Comparison of ENCODE assay signal across 9 cellular contexts in the genomic region with DNA sequence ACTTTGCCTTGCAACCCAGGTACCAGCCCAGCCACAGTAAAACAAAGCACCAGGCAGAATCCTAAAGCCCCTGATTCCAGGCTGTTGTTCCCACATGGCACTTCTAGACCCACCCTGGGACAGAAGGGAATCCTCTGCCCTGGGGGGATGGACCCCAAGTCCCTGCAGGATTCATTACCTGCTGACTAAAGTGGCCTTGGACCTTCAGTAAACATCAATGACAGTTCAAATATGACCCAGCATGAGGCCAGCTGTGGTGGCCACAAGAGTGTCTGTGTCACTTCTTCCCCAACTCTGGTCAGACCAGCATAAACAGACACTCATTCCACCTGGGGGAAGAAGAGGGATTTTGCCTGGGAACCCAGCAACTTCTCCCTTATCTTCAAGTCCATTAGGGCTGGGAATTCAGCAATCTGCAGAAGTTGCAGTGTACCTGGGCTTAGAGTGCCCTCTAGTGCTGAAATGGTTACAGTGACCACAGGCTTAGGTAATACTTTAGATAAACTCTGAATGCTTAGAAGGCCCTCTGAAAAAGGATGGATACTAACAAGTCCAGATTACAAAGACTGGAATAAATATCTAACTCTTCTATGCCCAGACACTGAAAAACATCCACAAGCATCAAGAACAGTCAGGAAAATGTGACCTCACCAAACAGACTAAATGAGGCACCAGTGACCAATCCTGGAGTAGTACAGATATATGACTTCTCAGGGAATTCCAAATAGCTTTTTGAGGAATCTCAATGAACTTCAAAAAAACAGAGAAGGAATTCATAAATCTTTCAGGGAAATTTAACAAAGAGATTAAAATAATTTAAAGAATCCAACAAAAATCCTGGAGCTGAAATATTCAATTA.
A peak's percentile ranks its signal among the peaks of the same experiment; 100 is the strongest.
DNase-seq lines count a peak whose midpoint lies in the region; ATAC-seq, FAIRE-seq and TF ChIP-seq lines count a peak whose summit lies in the region.
"Had no signal": no experiment of that assay in that cellular context is flagged by ENCODE, and none has a peak within 500 bp of the region (broad histone marks: within the 10 kb centered on the region; RNA-seq: fewer than 3 reads in every experiment).

No MANE protein-coding gene starts in this region.

- TF ChIP-seq CTCF in retinal pigment epithelial cell (conservative IDR thresholded peaks at IDR 0.05; ENCODE audit: low read depth, low read length), result peak; percentile 83

- CTCF ChIA-PET in activated CD4-positive, alpha-beta memory T cell treated with anti-CD3 and anti-CD28 coated beads for 36 hours (lab: Charles Lee), result interaction anchor here (0.6 to 3.0 kb wide), 15 partner anchors 9 to 1142 kb away, joined by 3 to 32 read pairs (median 3); no protein-coding TSS in a partner anchor

- H3K4me3 Mint-ChIP-seq in activated CD4-positive, alpha-beta memory T cell treated with anti-CD3 and anti-CD28 coated beads for 36 hours, result no peak overlapping the region
- H3K4me3 Mint-ChIP-seq: activated naive CD4-positive, alpha-beta T cell treated with anti-CD3 and anti-CD28 coated beads, Interleukin-2, amount 50 U/mL, for 24 hours had no signal

- no peaks in the 10 kb centered on the region for H3K4me1 Mint-ChIP-seq in activated CD4-positive, alpha-beta memory T cell treated with anti-CD3 and anti-CD28 coated beads for 36 hours (ENCODE audit: low read depth)

- H3K27me3 Mint-ChIP-seq in activated CD4-positive, alpha-beta memory T cell treated with anti-CD3 and anti-CD28 coated beads for 36 hours, result no peaks in the 10 kb centered on the region
- H3K27me3 Mint-ChIP-seq: activated naive CD4-positive, alpha-beta T cell treated with anti-CD3 and anti-CD28 coated beads, Interleukin-2, amount 50 U/mL, for 24 hours had no signal

- FAIRE-seq in GM19239 (lab: Jason Lieb, UNC), result peak; percentile 86

- DNase-seq in DMS 273 (lab: John Stamatoyannopoulos, UW; ENCODE audit: unreplicated experiment) (peak; percentile 90), GM19239 (ENCODE audit: insufficient read length, low spot score) (peak; percentile 14), NCI-H446 (lab: John Stamatoyannopoulos, UW) (peak; percentile 17 to 73), head of caudate nucleus (peak in 23 of 42 donors; percentile 15 to 63 (median 35)), retinal pigment epithelial cell (ENCODE audit: low read depth) (peak; percentile 29)
- DNase-seq in activated CD4-positive, alpha-beta memory T cell treated with anti-CD3 and anti-CD28 coated beads for 36 hours, result peak; percentile 42

- H3K9me3 Mint-ChIP-seq in activated CD4-positive, alpha-beta memory T cell treated with anti-CD3 and anti-CD28 coated beads for 36 hours, result peaks cover 9% of the 10 kb centered on the region
- H3K9me3 Mint-ChIP-seq: activated naive CD4-positive, alpha-beta T cell treated with anti-CD3 and anti-CD28 coated beads, Interleukin-2, amount 50 U/mL, for 24 hours had no signal

- intact Hi-C loops in activated CD4-positive, alpha-beta memory T cell treated with anti-CD3 and anti-CD28 coated beads for 36 hours (cut with micrococcal nuclease), result loop anchor here (1.0 to 5.0 kb wide), 2 partner anchors 326 to 348 kb away; no protein-coding TSS in a partner anchor
- intact Hi-C loops in head of caudate nucleus (cut with DNase I), result no loop called here

- no peak overlapping the region for H3K4me3 ChIP-seq in retinal pigment epithelial cell (ENCODE audit: low read length)

- ATAC-seq in HG03175 (IDR thresholded peaks at IDR 0.05; ENCODE audit: unreplicated experiment), result peak; percentile 94
- no peak for ATAC-seq in GM19328 (IDR thresholded peaks at IDR 0.05; ENCODE audit: unreplicated experiment)

- H3K27ac Mint-ChIP-seq in activated CD4-positive, alpha-beta memory T cell treated with anti-CD3 and anti-CD28 coated beads for 36 hours, result no peak overlapping the region
- H3K27ac Mint-ChIP-seq: activated naive CD4-positive, alpha-beta T cell treated with anti-CD3 and anti-CD28 coated beads, Interleukin-2, amount 50 U/mL, for 24 hours had no signal

- peaks cover 13% of the 10 kb centered on the region for H3K36me3 Mint-ChIP-seq in activated CD4-positive, alpha-beta memory T cell treated with anti-CD3 and anti-CD28 coated beads for 36 hours

- POLR2A ChIA-PET in activated CD4-positive, alpha-beta memory T cell treated with anti-CD3 and anti-CD28 coated beads for 36 hours (lab: Charles Lee), result no interaction called here

Comparison
In these comparisons a context has a peak if more than half of its experiments do, and no peak if none do; other contexts are left out.
1. DNase-seq: peak in every context shown above with its lines; median percentile 90 in DMS 273; 45 in NCI-H446; 42 in activated CD4-positive, alpha-beta memory T cell treated with anti-CD3 and anti-CD28 coated beads for 36 hours; 35 in head of caudate nucleus; 29 in retinal pigment epithelial cell; 14 in GM19239.